In the genomic region with DNA sequence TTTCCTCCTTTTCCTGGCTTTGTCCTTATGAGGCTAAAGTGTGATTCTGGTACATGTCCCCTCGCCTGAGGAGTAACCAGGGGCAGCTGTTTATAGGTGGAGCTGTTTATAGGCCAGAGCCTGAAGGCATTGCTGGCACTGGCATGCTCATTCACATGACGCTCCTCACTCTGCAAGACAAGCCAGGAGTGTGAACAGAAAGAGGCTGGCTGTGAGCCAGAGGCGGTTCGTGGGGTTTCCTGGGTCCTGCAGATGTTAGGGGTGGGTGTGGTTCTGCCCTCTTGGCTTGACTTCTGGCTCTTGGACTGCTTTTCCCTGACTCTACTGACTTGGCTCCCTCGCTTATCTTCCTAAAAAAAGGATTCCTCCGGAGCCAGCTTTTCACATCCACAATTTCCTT, we compare ENCODE assay signal across 2 cellular contexts.
TF ChIP-seq lines count a peak whose summit lies in the region.

No MANE protein-coding gene starts in this region.

TF ChIP-seq in HEK293, 187 proteins besides CTCF, POLR2A, EP300 and RAD21:
- TF ChIP-seq ZNF18 (tag by site-specific recombination; IDR thresholded peaks at IDR 0.05): peak; percentile 66; the same call in 1 of the 2 replicates
- no peak for TF ChIP-seq ZBTB8A (tag by site-specific recombination; IDR thresholded peaks at IDR 0.05)
- TF ChIP-seq ZNF610 (tag by site-specific recombination; IDR thresholded peaks at IDR 0.05; ENCODE audit: borderline replicate concordance): peak; percentile 31; the same call in 1 of the 2 replicates
TF ChIP-seq in HEK293: peak in this region for 2.

TF ChIP-seq in H1, 55 proteins besides CTCF, POLR2A, EP300 and RAD21 (continued from another document):
- TF ChIP-seq RXRA (IDR thresholded peaks at IDR 0.05; ENCODE audit: insufficient read depth, low read depth, low read length): no peak
- TF ChIP-seq BACH1 (IDR thresholded peaks at IDR 0.05; ENCODE audit: low read length): no peak
- no peak for TF ChIP-seq CHD2 (IDR thresholded peaks at IDR 0.05; ENCODE audit: low read length)
- TF ChIP-seq RNF2 (IDR thresholded peaks at IDR 0.05; ENCODE audit: borderline replicate concordance, low read depth, low read length, missing control alignments, poor library complexity, severe bottlenecking): no peak
- no peak for TF ChIP-seq CHD1 (IDR thresholded peaks at IDR 0.05; ENCODE audit: low read depth, low read length)
- no peak for TF ChIP-seq MAX (IDR thresholded peaks at IDR 0.05)
- TF ChIP-seq ASH2L (IDR thresholded peaks at IDR 0.05; ENCODE audit: low read length): no peak
- TF ChIP-seq YY1 (IDR thresholded peaks at IDR 0.05; ENCODE audit: low read depth, low read length): no peak
TF ChIP-seq in H1: peak in this region for 0.
